1 cellular context compared by ENCODE assay signal in the genomic region with DNA sequence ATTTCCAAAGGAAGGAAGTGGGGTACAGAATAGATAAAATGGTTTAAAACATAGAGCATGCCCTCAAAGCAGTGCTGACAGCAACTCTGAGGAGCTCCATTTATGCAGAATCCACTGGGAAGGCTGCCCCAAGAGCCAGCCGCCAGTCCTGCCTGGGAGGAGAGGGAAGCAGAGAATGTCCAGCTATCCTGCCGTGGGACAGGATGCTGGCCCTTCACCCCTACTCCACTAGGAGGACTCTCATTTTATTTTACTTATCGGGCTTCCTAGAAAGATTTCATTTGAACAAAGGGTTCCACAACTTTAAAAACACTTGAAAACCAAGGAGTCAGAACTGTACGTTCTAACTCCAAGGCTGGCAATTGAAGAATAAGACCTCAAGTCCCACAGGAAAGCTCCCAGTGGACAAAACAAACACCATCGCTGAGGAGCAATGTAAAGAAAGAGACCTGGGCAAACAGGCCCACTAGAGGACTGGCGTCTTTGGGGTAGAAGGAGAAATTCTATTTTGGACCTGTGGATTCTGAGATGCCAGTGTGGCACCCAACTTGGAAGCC.
TF ChIP-seq lines count a peak whose summit lies in the region.

No MANE protein-coding gene starts in this region.

TF ChIP-seq in HepG2, 621 proteins besides CTCF, POLR2A, EP300 and RAD21 (continued from another document):
- TF ChIP-seq, protein P1, sequence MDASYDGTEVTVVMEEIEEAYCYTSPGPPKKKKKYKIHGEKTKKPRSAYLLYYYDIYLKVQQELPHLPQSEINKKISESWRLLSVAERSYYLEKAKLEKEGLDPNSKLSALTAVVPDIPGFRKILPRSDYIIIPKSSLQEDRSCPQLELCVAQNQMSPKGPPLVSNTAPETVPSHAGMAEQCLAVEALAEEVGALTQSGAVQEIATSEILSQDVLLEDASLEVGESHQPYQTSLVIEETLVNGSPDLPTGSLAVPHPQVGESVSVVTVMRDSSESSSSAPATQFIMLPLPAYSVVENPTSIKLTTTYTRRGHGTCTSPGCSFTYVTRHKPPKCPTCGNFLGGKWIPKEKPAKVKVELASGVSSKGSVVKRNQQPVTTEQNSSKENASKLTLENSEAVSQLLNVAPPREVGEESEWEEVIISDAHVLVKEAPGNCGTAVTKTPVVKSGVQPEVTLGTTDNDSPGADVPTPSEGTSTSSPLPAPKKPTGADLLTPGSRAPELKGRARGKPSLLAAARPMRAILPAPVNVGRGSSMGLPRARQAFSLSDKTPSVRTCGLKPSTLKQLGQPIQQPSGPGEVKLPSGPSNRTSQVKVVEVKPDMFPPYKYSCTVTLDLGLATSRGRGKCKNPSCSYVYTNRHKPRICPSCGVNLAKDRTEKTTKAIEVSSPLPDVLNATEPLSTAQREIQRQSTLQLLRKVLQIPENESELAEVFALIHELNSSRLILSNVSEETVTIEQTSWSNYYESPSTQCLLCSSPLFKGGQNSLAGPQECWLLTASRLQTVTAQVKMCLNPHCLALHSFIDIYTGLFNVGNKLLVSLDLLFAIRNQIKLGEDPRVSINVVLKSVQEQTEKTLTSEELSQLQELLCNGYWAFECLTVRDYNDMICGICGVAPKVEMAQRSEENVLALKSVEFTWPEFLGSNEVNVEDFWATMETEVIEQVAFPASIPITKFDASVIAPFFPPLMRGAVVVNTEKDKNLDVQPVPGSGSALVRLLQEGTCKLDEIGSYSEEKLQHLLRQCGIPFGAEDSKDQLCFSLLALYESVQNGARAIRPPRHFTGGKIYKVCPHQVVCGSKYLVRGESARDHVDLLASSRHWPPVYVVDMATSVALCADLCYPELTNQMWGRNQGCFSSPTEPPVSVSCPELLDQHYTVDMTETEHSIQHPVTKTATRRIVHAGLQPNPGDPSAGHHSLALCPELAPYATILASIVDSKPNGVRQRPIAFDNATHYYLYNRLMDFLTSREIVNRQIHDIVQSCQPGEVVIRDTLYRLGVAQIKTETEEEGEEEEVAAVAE (CRISPR knock-in tag; IDR thresholded peaks at IDR 0.05; ENCODE audit: borderline replicate concordance): no peak
- no peak for TF ChIP-seq CBX2 (IDR thresholded peaks at IDR 0.05; ENCODE audit: low read depth, low read length)
- TF ChIP-seq CBX2 (CRISPR knock-in tag; IDR thresholded peaks at IDR 0.05; ENCODE audit: low read depth): no peak
- no peak for TF ChIP-seq LRRFIP1 (CRISPR knock-in tag; conservative IDR thresholded peaks at IDR 0.05)
- TF ChIP-seq SETDB1 (CRISPR knock-in tag; IDR thresholded peaks at IDR 0.05; ENCODE audit: borderline replicate concordance): no peak
- TF ChIP-seq ZNF660 (CRISPR knock-in tag; IDR thresholded peaks at IDR 0.05; ENCODE audit: borderline replicate concordance, low read depth): no peak
- TF ChIP-seq, protein P2, sequence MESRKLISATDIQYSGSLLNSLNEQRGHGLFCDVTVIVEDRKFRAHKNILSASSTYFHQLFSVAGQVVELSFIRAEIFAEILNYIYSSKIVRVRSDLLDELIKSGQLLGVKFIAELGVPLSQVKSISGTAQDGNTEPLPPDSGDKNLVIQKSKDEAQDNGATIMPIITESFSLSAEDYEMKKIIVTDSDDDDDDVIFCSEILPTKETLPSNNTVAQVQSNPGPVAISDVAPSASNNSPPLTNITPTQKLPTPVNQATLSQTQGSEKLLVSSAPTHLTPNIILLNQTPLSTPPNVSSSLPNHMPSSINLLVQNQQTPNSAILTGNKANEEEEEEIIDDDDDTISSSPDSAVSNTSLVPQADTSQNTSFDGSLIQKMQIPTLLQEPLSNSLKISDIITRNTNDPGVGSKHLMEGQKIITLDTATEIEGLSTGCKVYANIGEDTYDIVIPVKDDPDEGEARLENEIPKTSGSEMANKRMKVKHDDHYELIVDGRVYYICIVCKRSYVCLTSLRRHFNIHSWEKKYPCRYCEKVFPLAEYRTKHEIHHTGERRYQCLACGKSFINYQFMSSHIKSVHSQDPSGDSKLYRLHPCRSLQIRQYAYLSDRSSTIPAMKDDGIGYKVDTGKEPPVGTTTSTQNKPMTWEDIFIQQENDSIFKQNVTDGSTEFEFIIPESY (CRISPR knock-in tag; IDR thresholded peaks at IDR 0.05): peak; percentile 20; the same call in 1 of the 2 replicates
